In genomic region chr6:52361347-52361944, GRCh38 we compare ENCODE assay signal across 8 cellular contexts. TPM values are rescaled to one million over a fixed set of nuclear protein-coding genes. Genes with fewer than 3 reads are reported as not detected.
DNase-seq lines count a peak whose midpoint lies in the region; ATAC-seq and TF ChIP-seq lines count a peak whose summit lies in the region.

No MANE protein-coding gene starts in this region.

- TF ChIP-seq EP300 in transverse colon (IDR thresholded peaks at IDR 0.05; ENCODE audit: low read depth) = no peak

- intact Hi-C loops in transverse colon (cut with DNase I; ENCODE audit: low total_unique reads) = loop anchor here (10.0 kb wide), 1 partner anchor 1463 kb away; no protein-coding TSS in a partner anchor

- in situ Hi-C loops in transverse colon (cut with MboI; ENCODE audit: low pct_ligation_motif_present in 1 of 4, low pct_unique_long_range_greater_than_20kb in 1 of 4, low sequenced_read_pairs in 3 of 4) = no loop called here

- DNase-seq in EL = peak; percentile 45
- DNase-seq in T-helper 2 cell treated with Interferon-gamma antibody and Interleukin-4, amounts not matched to agents 5 μg/mL and 100 μg/mL, for 36 hours (ENCODE audit: low spot score) = no peak
- peak; percentile 66 for DNase-seq in transverse colon
- DNase-seq in DMS153 (lab: John Stamatoyannopoulos, UW) = no peak
- DNase-seq in hepatic stellate cell (ENCODE audit: low spot score) = no peak

- H3K4me3 Mint-ChIP-seq in T-helper 2 cell treated with Interferon-gamma antibody and Interleukin-4, amounts not matched to agents 5 μg/mL and 100 μg/mL, for 36 hours = peak overlapping the region; percentile 89

- no peaks in the 10 kb centered on the region for H3K27me3 Mint-ChIP-seq in T-helper 2 cell treated with Interferon-gamma antibody and Interleukin-4, amounts not matched to agents 5 μg/mL and 100 μg/mL, for 36 hours (ENCODE audit: low read depth)

- H3K27ac Mint-ChIP-seq in T-helper 2 cell treated with Interferon-gamma antibody and Interleukin-4, amounts not matched to agents 5 μg/mL and 100 μg/mL, for 36 hours = peak overlapping the region; percentile 91

- peak overlapping the region; percentile 63 to 73 for H3K9ac ChIP-seq in duodenal mucosa (ENCODE audit: low read depth in 1 of 2, low read length in 2 of 2)

- H3K4me3 ChIP-seq in duodenal mucosa (ENCODE audit: low read depth in 1 of 2, low read length in 2 of 2) (peak overlapping the region; percentile 91 to 97), mesodermal cell (ENCODE audit: extremely low read depth, insufficient read depth, low read length, poor library complexity, severe bottlenecking) (peak overlapping the region; percentile 80), transverse colon (peak overlapping the region in 3 of 4 donors; percentile 91 to 97 (median 93))

- 13 to 29% methylated on average over 14 of the region's 18 CpGs for WGBS in mesodermal cell (ENCODE audit: insufficient coverage in 2 of 2), 2 experiments
- 24 to 79% methylated on average over 4 to 18 of the region's 18 CpGs for WGBS in transverse colon (ENCODE audit: low coverage in 1 of 2), 2 donors

- peak; percentile 9 for ATAC-seq in HG02840 (IDR thresholded peaks at IDR 0.05; ENCODE audit: low FRiP score, unreplicated experiment)

- H3K27me3 ChIP-seq in duodenal mucosa (ENCODE audit: control insufficient read depth in 1 of 2, insufficient read depth in 2 of 2, low read length in 2 of 2) (no peaks in the 10 kb centered on the region), transverse colon (no peaks in the 10 kb centered on the region)

- H3K36me3 ChIP-seq in duodenal mucosa (ENCODE audit: control insufficient read depth in 1 of 2, insufficient read depth in 2 of 2, low read length in 2 of 2) (no peaks in the 10 kb centered on the region), mesodermal cell (ENCODE audit: control insufficient read depth, insufficient read depth, low read length) (no peaks in the 10 kb centered on the region), transverse colon (no peaks in the 10 kb centered on the region)

- peaks cover 15 to 20% of the 10 kb centered on the region in 2 donors for H3K4me1 ChIP-seq in duodenal mucosa (ENCODE audit: control insufficient read depth in 1 of 2, insufficient read depth in 2 of 2, low read length in 2 of 2)
- H3K4me1 ChIP-seq in mesodermal cell (ENCODE audit: control insufficient read depth, insufficient read depth, low read length, poor library complexity, severe bottlenecking) = peaks cover 11% of the 10 kb centered on the region
- H3K4me1 ChIP-seq in transverse colon = peaks cover 0 to 59% (median 21%) of the 10 kb centered on the region in 4 donors

- H3K27ac ChIP-seq in duodenal mucosa (ENCODE audit: low read depth, low read length) = no peak overlapping the region
- H3K27ac ChIP-seq in mesodermal cell (ENCODE audit: low read depth, low read length, severe bottlenecking) = peak overlapping the region; percentile 92
- H3K27ac ChIP-seq in transverse colon = peak overlapping the region; percentile 91 to 94 (median 92)

- no peak for TF ChIP-seq CTCF in transverse colon (IDR thresholded peaks at IDR 0.05)

- H3K4me1 Mint-ChIP-seq in T-helper 2 cell treated with Interferon-gamma antibody and Interleukin-4, amounts not matched to agents 5 μg/mL and 100 μg/mL, for 36 hours (ENCODE audit: low read depth) = peaks cover 33% of the 10 kb centered on the region

- peak; percentile 77 for TF ChIP-seq POLR2A in transverse colon (IDR thresholded peaks at IDR 0.05)

- H3K9me3 Mint-ChIP-seq in T-helper 2 cell treated with Interferon-gamma antibody and Interleukin-4, amounts not matched to agents 5 μg/mL and 100 μg/mL, for 36 hours = no peaks in the 10 kb centered on the region

- peaks cover 9% of the 10 kb centered on the region for H3K36me3 Mint-ChIP-seq in T-helper 2 cell treated with Interferon-gamma antibody and Interleukin-4, amounts not matched to agents 5 μg/mL and 100 μg/mL, for 36 hours (ENCODE audit: low read depth)

- H3K9me3 ChIP-seq in duodenal mucosa (ENCODE audit: control insufficient read depth in 1 of 2, low read length in 2 of 2) = no peaks in the 10 kb centered on the region
- no peaks in the 10 kb centered on the region for H3K9me3 ChIP-seq in mesodermal cell (ENCODE audit: control insufficient read depth, low read length)
- H3K9me3 ChIP-seq in transverse colon = no peaks in the 10 kb centered on the region

RNA-seq across cellular contexts. Expression of gene PAQR8, which starts 0.5 kb away (rescaled TPM):
- polyA plus RNA-seq in mesodermal cell (2013, experiment 1 of 2) = 18.8 TPM
- 18.5 TPM for polyA plus RNA-seq in mesodermal cell (2013, experiment 2 of 2)
- total RNA-seq in transverse colon = 100 to 1,000 TPM in 3 of 4 donors, 10 to 100 TPM in 1; 27.1 to 250 (median 159) TPM

RNA-seq across cellular contexts. Expression of gene EFHC1, which starts 58.7 kb away (rescaled TPM):
- polyA plus RNA-seq in mesodermal cell (2013, experiment 1 of 2) = 29.5 TPM
- 29.5 TPM for polyA plus RNA-seq in mesodermal cell (2013, experiment 2 of 2)
- total RNA-seq in transverse colon = 10 to 100 TPM; 17.1 to 28.4 (median 19.5) TPM

Comparison
In these comparisons a context has a peak if more than half of its experiments do, and no peak if none do; other contexts are left out.
1. DNase-seq: peak in EL (single experiment) and transverse colon (single experiment); none in T-helper 2 cell treated with Interferon-gamma antibody and Interleukin-4, amounts not matched to agents 5 μg/mL and 100 μg/mL, for 36 hours (single experiment), DMS153 (single experiment) and hepatic stellate cell (single experiment).
2. Peak in every context shown above with its lines, with median percentiles within 50 percentile points of each other: H3K4me3 ChIP-seq.